13 cellular contexts compared by ENCODE assay signal in genomic region chr3:73148207-73148606, GRCh38.
"Had no signal": no experiment of that assay in that cellular context is flagged by ENCODE, and none has a peak within 500 bp of the region (broad histone marks: within the 10 kb centered on the region; RNA-seq: fewer than 3 reads in every experiment).

No MANE protein-coding gene starts in this region.

- H3K4me3 ChIP-seq: adrenal gland, stomach, vagina had no signal

- H3K9me3 Mint-ChIP-seq: naive thymus-derived CD8-positive, alpha-beta T cell had no signal

- H3K27ac Mint-ChIP-seq: naive thymus-derived CD8-positive, alpha-beta T cell; T-helper 17 cell had no signal

- H3K9me3 ChIP-seq: adrenal gland, stomach, vagina had no signal

- H3K27me3 ChIP-seq: adrenal gland, stomach, vagina had no signal

- H3K27ac ChIP-seq: vagina had no signal

- H3K4me3 Mint-ChIP-seq: brain; mesothelial cell of epicardium; naive thymus-derived CD8-positive, alpha-beta T cell; T-helper 17 cell had no signal

- DNase-seq: activated naive CD4-positive, alpha-beta T cell treated with anti-CD3 and anti-CD28 coated beads, Interleukin-2, amount 50 U/mL, for 16 hours; foreskin melanocyte; kidney; naive thymus-derived CD8-positive, alpha-beta T cell; nucleus accumbens; stimulated activated CD4-positive, alpha-beta T cell treated with anti-CD3 and anti-CD28 coated beads, Interleukin-15, amount 100 ng/mL, for 24 hours; stimulated activated CD4-positive, alpha-beta T cell treated with anti-CD3 and anti-CD28 coated beads, Interleukin-4, amount 100 ng/mL, for 24 hours; stomach; T-helper 17 cell had no signal

- ATAC-seq: naive thymus-derived CD8-positive, alpha-beta T cell; T-helper 17 cell had no signal

- H3K36me3 Mint-ChIP-seq: brain; mesothelial cell of epicardium; naive thymus-derived CD8-positive, alpha-beta T cell had no signal

- H3K36me3 ChIP-seq: adrenal gland, stomach, vagina had no signal

- H3K4me1 Mint-ChIP-seq: naive thymus-derived CD8-positive, alpha-beta T cell; T-helper 17 cell had no signal
